In the genomic region with DNA sequence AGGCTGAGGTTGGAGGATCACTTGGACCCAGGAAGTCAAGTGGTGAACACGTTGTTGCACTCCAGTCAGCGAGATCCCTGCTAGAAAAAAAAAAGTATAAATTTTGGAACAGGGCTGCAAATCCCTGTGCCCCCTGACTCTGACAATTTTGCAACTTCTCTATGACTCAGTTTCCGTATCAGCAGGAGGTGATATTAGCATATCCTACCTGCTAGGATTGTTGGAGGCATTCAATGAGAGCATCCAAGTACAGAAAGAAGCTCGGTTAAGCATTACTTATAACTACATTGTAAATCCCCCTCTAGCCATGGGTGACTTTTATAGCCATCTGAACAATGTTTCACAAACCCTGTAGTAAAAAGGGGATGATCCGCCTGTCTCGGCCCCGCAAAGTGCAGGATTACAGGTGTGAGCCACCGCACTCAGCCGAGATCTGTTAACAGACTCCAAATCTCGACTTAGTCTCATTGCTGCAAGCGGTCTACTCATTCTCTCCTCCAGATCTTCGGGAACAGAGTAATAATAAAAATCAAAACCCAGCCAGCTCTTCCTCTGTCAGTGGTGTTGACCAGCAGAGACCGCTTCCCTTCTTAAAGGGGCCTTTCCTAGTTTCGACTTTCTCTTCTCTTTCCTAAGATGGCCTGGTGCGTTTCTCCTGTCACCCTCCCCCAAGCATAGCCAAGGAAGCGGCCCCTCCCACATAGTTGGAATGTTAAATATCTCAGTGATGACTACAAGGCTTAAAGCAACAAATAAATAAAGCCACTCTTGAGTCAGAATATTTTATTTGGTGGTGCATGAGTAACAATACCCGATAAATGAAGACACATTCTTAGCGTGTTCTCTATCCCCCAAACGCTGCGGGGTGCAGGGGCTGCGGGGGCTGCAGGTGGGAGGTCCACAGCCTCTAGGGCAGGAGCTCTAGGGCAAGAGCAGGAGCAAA, we compare ENCODE assay signal across 8 cellular contexts. TPM values are rescaled to one million over a fixed set of nuclear protein-coding genes. Genes with fewer than 3 reads are reported as not detected.
DNase-seq lines count a peak whose midpoint lies in the region; ATAC-seq, FAIRE-seq and TF ChIP-seq lines count a peak whose summit lies in the region.

No MANE protein-coding gene starts in this region.

- H3K4me3 ChIP-seq in SK-N-MC, result peak overlapping the region; percentile 94
- H3K4me3 ChIP-seq in esophagus squamous epithelium, result peak overlapping the region; percentile 11 to 77 (median 56)

- TF ChIP-seq CTCF in esophagus squamous epithelium (IDR thresholded peaks at IDR 0.05) (no peak), nephron progenitor cell (IDR thresholded peaks at IDR 0.05) (no peak)

- H3K9me3 Mint-ChIP-seq in nephron progenitor cell, result no peaks in the 10 kb centered on the region

- peak overlapping the region; percentile 55 for H3K9ac ChIP-seq in SK-N-MC (ENCODE audit: insufficient read length)

- no peak for ATAC-seq in HG03565 (IDR thresholded peaks at IDR 0.05; ENCODE audit: unreplicated experiment)
- no peak for ATAC-seq in HG03175 (IDR thresholded peaks at IDR 0.05; ENCODE audit: unreplicated experiment)

- peaks cover 45% of the 10 kb centered on the region for H3K27me3 Mint-ChIP-seq in nephron progenitor cell (ENCODE audit: low read depth, poor library complexity)

- H3K9me3 ChIP-seq in SK-N-MC (ENCODE audit: low read depth, low read length) (no peaks in the 10 kb centered on the region), esophagus squamous epithelium (no peaks in the 10 kb centered on the region)

- H3K27ac Mint-ChIP-seq in nephron progenitor cell, result no peak overlapping the region

- TF ChIP-seq POLR2A in H54 (IDR thresholded peaks at IDR 0.05; ENCODE audit: low read depth, low read length) (no peak), esophagus squamous epithelium (IDR thresholded peaks at IDR 0.05) (peak in 1 of 4 donors; percentile 11)

- H3K4me3 Mint-ChIP-seq in nephron progenitor cell, result peak overlapping the region; percentile 75

- 29 to 32% methylated on average over 18 to 21 of the region's 21 CpGs for WGBS in esophagus squamous epithelium, 2 donors

- H3K4me1 ChIP-seq in esophagus squamous epithelium, result peaks cover 16 to 46% (median 19%) of the 10 kb centered on the region in 3 donors

- no peaks in the 10 kb centered on the region for H3K36me3 ChIP-seq in SK-N-MC (ENCODE audit: insufficient read depth, low read length)
- H3K36me3 ChIP-seq in esophagus squamous epithelium, result no peaks in the 10 kb centered on the region

- H3K4me1 Mint-ChIP-seq in nephron progenitor cell, result peaks cover 17% of the 10 kb centered on the region

- peak; percentile 72 for DNase-seq in H54 (ENCODE audit: insufficient read length, low spot score)
- peak; percentile 52 for DNase-seq in SK-N-MC (ENCODE audit: low read depth, low spot score)
- DNase-seq in esophagus squamous epithelium (lab: John Stamatoyannopoulos, UW), result no peak
- DNase-seq in nephron progenitor cell, result no peak
- DNase-seq in AML-193 (lab: John Stamatoyannopoulos, UW), result no peak
- no peak for DNase-seq in NCI-H526 (lab: John Stamatoyannopoulos, UW)

- intact Hi-C loops in esophagus squamous epithelium (cut with DNase I), result no loop called here

- H3K27me3 ChIP-seq in esophagus squamous epithelium, result no peaks in the 10 kb centered on the region

- FAIRE-seq in H54 (lab: Jason Lieb, UNC), result peak; percentile 77

- H3K27ac ChIP-seq in SK-N-MC (peak overlapping the region; percentile 86), esophagus squamous epithelium (peak overlapping the region; percentile 92 to 95 (median 94))

- no peaks in the 10 kb centered on the region for H3K36me3 Mint-ChIP-seq in nephron progenitor cell (ENCODE audit: low read depth)

RNA-seq across cellular contexts. Expression of gene BICRA, which starts 10.3 kb away (rescaled TPM):
- 10 to 100 TPM in 1 of 4 donors, 1 to 10 TPM in 3; 1.1 to 17.5 (median 7.0) TPM for total RNA-seq in esophagus squamous epithelium

RNA-seq across cellular contexts. Expression of gene ZNF541, which starts 25.7 kb away (rescaled TPM):
- total RNA-seq in esophagus squamous epithelium, result under 1 TPM in 1 of 4 donors, not detected in 3; 0.04 TPM

Comparison
In these comparisons a context has a peak if more than half of its experiments do, and no peak if none do; other contexts are left out.
1. DNase-seq: peak in H54 (single experiment) and SK-N-MC (single experiment); none in esophagus squamous epithelium (single experiment), nephron progenitor cell (single experiment), AML-193 (0 of 2) and NCI-H526 (0 of 2).